ENCODE assay signal across 14 cellular contexts in the genomic region with DNA sequence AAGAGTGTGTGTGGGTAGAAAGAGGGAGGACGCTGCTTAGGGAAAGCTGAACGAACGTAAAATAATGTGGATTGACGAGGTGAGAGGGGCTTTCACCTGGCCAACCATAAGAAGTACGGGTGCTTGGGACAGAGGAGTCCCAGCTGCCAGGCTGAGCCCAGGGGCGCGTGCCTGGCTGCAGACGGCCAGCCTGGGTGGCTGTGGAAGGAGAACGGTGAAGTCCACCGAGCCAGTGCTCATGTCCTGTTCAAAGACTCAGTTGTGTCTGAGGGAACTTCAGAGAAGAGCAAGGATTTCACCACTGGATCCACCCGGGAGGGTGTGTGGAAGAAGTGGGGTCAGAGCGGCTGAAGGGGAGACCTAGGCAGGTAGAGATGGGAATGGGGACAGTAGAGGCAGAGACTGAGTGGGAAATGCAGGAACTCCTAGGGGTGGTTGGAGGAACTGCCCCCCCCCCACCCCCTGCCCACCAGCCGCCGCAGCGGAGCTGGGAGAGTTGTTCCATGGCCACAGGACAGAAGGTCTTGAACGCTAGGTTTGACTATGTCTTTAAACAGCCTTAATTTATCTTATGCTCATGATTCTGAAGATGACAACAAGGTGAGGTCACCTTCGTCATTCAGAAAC.
"Had no signal": no experiment of that assay in that cellular context is flagged by ENCODE, and none has a peak within 500 bp of the region (broad histone marks: within the 10 kb centered on the region; RNA-seq: fewer than 3 reads in every experiment).

No MANE protein-coding gene starts in this region.

- H3K36me3 ChIP-seq: ascending aorta, breast epithelium, gastrocnemius medialis, heart right ventricle, transverse colon had no signal

- H3K27ac ChIP-seq: ascending aorta, breast epithelium, gastrocnemius medialis, heart right ventricle, transverse colon had no signal

- ATAC-seq: gastrocnemius medialis, heart right ventricle had no signal

- H3K4me1 ChIP-seq: ascending aorta, breast epithelium, gastrocnemius medialis, heart right ventricle, transverse colon had no signal

- H3K27me3 ChIP-seq: ascending aorta had no signal

- H3K36me3 Mint-ChIP-seq: naive B cell; stimulated activated naive B cell treated with anti-CD40 and anti-IgM and Interleukin-4, amounts not matched to agents 10 μg/mL and 1 μg/mL and 100 μg/mL, for 72 hours had no signal

- H3K4me1 Mint-ChIP-seq: activated B cell treated with CpG ODN at 0.5 μM for 24 hours had no signal

- H3K4me3 ChIP-seq: ascending aorta, breast epithelium, gastrocnemius medialis, heart right ventricle, transverse colon had no signal

- DNase-seq: activated B cell treated with CpG ODN at 0.5 μM for 24 hours; activated CD8-positive, alpha-beta memory T cell treated with anti-CD3 and anti-CD28 coated beads, Interleukin-2, amount 50 U/mL, for 4 hours; activated gamma-delta T cell; erythroblast; gastrocnemius medialis; heart right ventricle; islet precursor cell; naive B cell; retina; stimulated activated naive B cell treated with anti-CD40 and anti-IgM and Interleukin-4, amounts not matched to agents 10 μg/mL and 1 μg/mL and 100 μg/mL, for 72 hours had no signal

- H3K27ac Mint-ChIP-seq: activated B cell treated with CpG ODN at 0.5 μM for 24 hours; activated T-cell treated with anti-CD3 and anti-CD28 coated beads, Interleukin-2, amount 50 U/mL, for 72 hours; naive B cell had no signal

- H3K9me3 Mint-ChIP-seq: activated B cell treated with CpG ODN at 0.5 μM for 24 hours; activated T-cell treated with anti-CD3 and anti-CD28 coated beads, Interleukin-2, amount 50 U/mL, for 72 hours; naive B cell; stimulated activated naive B cell treated with anti-CD40 and anti-IgM and Interleukin-4, amounts not matched to agents 10 μg/mL and 1 μg/mL and 100 μg/mL, for 72 hours had no signal

- H3K9me3 ChIP-seq: ascending aorta, breast epithelium, gastrocnemius medialis, heart right ventricle, transverse colon had no signal

- H3K4me3 Mint-ChIP-seq: activated B cell treated with CpG ODN at 0.5 μM for 24 hours; naive B cell; stimulated activated naive B cell treated with anti-CD40 and anti-IgM and Interleukin-4, amounts not matched to agents 10 μg/mL and 1 μg/mL and 100 μg/mL, for 72 hours had no signal
